In genomic region chr10:72637398-72637857, GRCh38 we compare ENCODE assay signal across 8 cellular contexts. TPM values are rescaled to one million over a fixed set of nuclear protein-coding genes. Genes with fewer than 3 reads are reported as not detected.
DNase-seq lines count a peak whose midpoint lies in the region; ATAC-seq, FAIRE-seq and TF ChIP-seq lines count a peak whose summit lies in the region.

No MANE protein-coding gene starts in this region.

- no peak overlapping the region for H2AK5ac ChIP-seq in mesendoderm (ENCODE audit: low read length)

- DNase-seq in GM12865 (ENCODE audit: low read depth) (peak; percentile 72), HTR-8/SVneo (ENCODE audit: insufficient read length, low spot score) (peak; percentile 21), adipocyte (ENCODE audit: low read depth) (peak; percentile 7), mesendoderm (peak; percentile 46), suprapubic skin (ENCODE audit: low spot score in 2 of 2) (no peak), DMS 273 treated with DMSO at 0.1 percent for 48 hours (lab: John Stamatoyannopoulos, UW) (no peak), SHP77 (lab: John Stamatoyannopoulos, UW) (no peak)

- WGBS in mesendoderm (ENCODE audit: extremely low coverage, insufficient coverage, low lambda C conversion rate) = no CpG with 5 or more reads among the region's 4 CpGs
- WGBS in suprapubic skin = 45% methylated on average over 4 of the region's 4 CpGs

- no peak overlapping the region for H4K5ac ChIP-seq in mesendoderm (ENCODE audit: low read length)

- no peaks in the 10 kb centered on the region for H3K79me1 ChIP-seq in mesendoderm (ENCODE audit: low read length)

- H3K36me3 ChIP-seq in adipocyte (ENCODE audit: control insufficient read depth, insufficient read depth, low read length, severe bottlenecking) (no peaks in the 10 kb centered on the region), mesendoderm (ENCODE audit: control insufficient read depth, insufficient read depth, low read length) (no peaks in the 10 kb centered on the region), suprapubic skin (no peaks in the 10 kb centered on the region)

- TF ChIP-seq CTCF in GM12865 (IDR thresholded peaks at IDR 0.05; ENCODE audit: insufficient read depth, low read depth, low read length, missing control alignments) (no peak), suprapubic skin (IDR thresholded peaks at IDR 0.05) (no peak)

- no peak overlapping the region for H2BK5ac ChIP-seq in mesendoderm (ENCODE audit: low read length)

- H3K27ac ChIP-seq in mesendoderm (ENCODE audit: low read depth, low read length) (no peak overlapping the region), suprapubic skin (no peak overlapping the region)

- H3K9ac ChIP-seq in adipocyte (ENCODE audit: low read length) (peak overlapping the region; percentile 66), mesendoderm (ENCODE audit: low read length) (no peak overlapping the region)

- no peak overlapping the region for H2BK120ac ChIP-seq in mesendoderm (ENCODE audit: low read depth, low read length)

- no peaks in the 10 kb centered on the region for H3K79me2 ChIP-seq in mesendoderm (ENCODE audit: control insufficient read depth, insufficient read depth, low read length)

- H2BK15ac ChIP-seq in mesendoderm (replicated peaks; ENCODE audit: low read depth) = no peak overlapping the region

- TF ChIP-seq EP300 in suprapubic skin (IDR thresholded peaks at IDR 0.05) = no peak

- no peak overlapping the region for H3K18ac ChIP-seq in mesendoderm (ENCODE audit: low read length)

- H3K4me3 ChIP-seq in GM12865 (ENCODE audit: low read depth, low read length) = no peak overlapping the region
- H3K4me3 ChIP-seq in adipocyte (ENCODE audit: low read length) = peak overlapping the region; percentile 52
- no peak overlapping the region for H3K4me3 ChIP-seq in mesendoderm (ENCODE audit: low read length)
- H3K4me3 ChIP-seq in suprapubic skin = no peak overlapping the region

- no peak overlapping the region for H3K23ac ChIP-seq in mesendoderm (ENCODE audit: low read length)

- no peak overlapping the region for H3K4me2 ChIP-seq in mesendoderm (ENCODE audit: low read length)

- H3K56ac ChIP-seq in mesendoderm (ENCODE audit: low read length) = no peak overlapping the region

- H3K9me3 ChIP-seq in adipocyte (ENCODE audit: control insufficient read depth, low read length) (no peaks in the 10 kb centered on the region), suprapubic skin (no peaks in the 10 kb centered on the region)

- no peak for ATAC-seq in HG03460 (IDR thresholded peaks at IDR 0.05; ENCODE audit: unreplicated experiment)

- H4K8ac ChIP-seq in mesendoderm (ENCODE audit: low read depth, low read length) = no peak overlapping the region

- H3K4me1 ChIP-seq in adipocyte (ENCODE audit: control insufficient read depth, insufficient read depth, low read length) (peaks cover 7% of the 10 kb centered on the region), mesendoderm (ENCODE audit: control insufficient read depth, low read depth, low read length) (no peaks in the 10 kb centered on the region), suprapubic skin (peaks cover 7% of the 10 kb centered on the region)

- no peak for TF ChIP-seq POLR2A in suprapubic skin (IDR thresholded peaks at IDR 0.05)

- H3K4ac ChIP-seq in mesendoderm (ENCODE audit: low read depth, low read length) = no peak overlapping the region

- no peaks in the 10 kb centered on the region for H3K27me3 ChIP-seq in adipocyte (replicated peaks; ENCODE audit: control insufficient read depth, insufficient read depth, low read length)
- H3K27me3 ChIP-seq in mesendoderm (ENCODE audit: insufficient read depth, low read length, poor library complexity) = no peaks in the 10 kb centered on the region
- H3K27me3 ChIP-seq in suprapubic skin = no peaks in the 10 kb centered on the region

- no peak for FAIRE-seq in HTR-8/SVneo (lab: Jason Lieb, UNC)

RNA-seq across cellular contexts. Expression of gene MICU1, which starts 11.5 kb away (rescaled TPM):
- 22.8 TPM for polyA plus RNA-seq in mesendoderm (2013, experiment 1 of 2)
- 23.2 TPM for polyA plus RNA-seq in mesendoderm (2013, experiment 2 of 2)
- total RNA-seq in suprapubic skin = 10 to 100 TPM; 34.1 to 37.6 (median 35.6) TPM

RNA-seq across cellular contexts. Expression of gene MCU, which starts 54.5 kb away (rescaled TPM):
- polyA plus RNA-seq in mesendoderm (2013, experiment 1 of 2) = 30.9 TPM
- polyA plus RNA-seq in mesendoderm (2013, experiment 2 of 2) = 32.3 TPM
- total RNA-seq in suprapubic skin = 10 to 100 TPM; 28.3 to 31.7 (median 29.7) TPM

Comparison
In these comparisons a context has a peak if more than half of its experiments do, and no peak if none do; other contexts are left out.
1. DNase-seq: peak in GM12865 (single experiment), HTR-8/SVneo (single experiment), adipocyte (single experiment) and mesendoderm (single experiment); none in suprapubic skin (0 of 2), DMS 273 treated with DMSO at 0.1 percent for 48 hours (single experiment) and SHP77 (0 of 2).